Comparison of ENCODE assay signal across 35 cellular contexts in the genomic region with DNA sequence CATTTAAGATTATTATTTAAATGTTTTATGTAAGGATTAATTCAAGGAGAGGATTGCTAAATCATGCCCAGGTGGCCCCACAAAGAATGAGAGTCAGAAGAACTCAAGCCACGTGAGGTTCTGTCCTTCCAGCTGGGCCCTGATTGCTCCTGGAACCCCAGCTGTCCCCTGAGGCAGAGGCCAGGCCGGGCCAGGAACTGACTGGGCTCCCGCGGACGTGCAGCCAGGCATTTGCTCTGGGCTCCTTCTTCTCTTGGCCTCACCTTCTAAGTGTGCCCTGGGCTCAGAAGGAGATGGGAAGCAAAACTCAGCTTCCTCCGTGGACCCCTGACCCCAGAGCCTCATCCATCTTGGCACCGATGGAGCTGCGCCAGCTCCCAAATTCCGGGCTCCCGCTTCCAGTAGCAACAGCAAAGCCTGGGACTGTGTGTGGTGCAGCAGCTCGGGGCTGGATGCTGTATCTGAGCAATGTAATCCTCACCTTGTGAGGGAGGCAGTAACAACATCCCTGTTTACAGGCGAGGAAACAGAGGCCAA.
"Had no signal": no experiment of that assay in that cellular context is flagged by ENCODE, and none has a peak within 500 bp of the region (broad histone marks: within the 10 kb centered on the region; RNA-seq: fewer than 3 reads in every experiment).

No MANE protein-coding gene starts in this region.

- H3K4me1 ChIP-seq: colonic mucosa, gastroesophageal sphincter, left ventricle myocardium inferior, parathyroid adenoma, right atrium auricular region, vagina had no signal

- H3K4me3 Mint-ChIP-seq: activated T-cell treated with anti-CD3 and anti-CD28 coated beads, Interleukin-2, amount 50 U/mL, for 72 hours; immature natural killer cell; nephron; stimulated activated memory B cell treated with anti-CD40 and anti-IgM and Interleukin-4, amounts not matched to agents 10 μg/mL and 1 μg/mL and 100 μg/mL, for 72 hours; stimulated activated naive CD8-positive, alpha-beta T cell treated with anti-CD3 and anti-CD28 coated beads, Interleukin-15, amount 100 ng/mL, for 72 hours; T-helper 1 cell treated with Interleukin-12 subunit alpha and Interleukin-12 subunit beta and Interleukin-4 antibody, amounts not matched to agents 30 μg/mL and 1 μg/mL, for 36 hours; type B pancreatic cell had no signal

- H3K27ac ChIP-seq: colonic mucosa, gastroesophageal sphincter, left ventricle myocardium inferior, neutrophil, parathyroid adenoma, right atrium auricular region, vagina, VCaP had no signal

- H3K27ac Mint-ChIP-seq: activated naive CD4-positive, alpha-beta T cell treated with anti-CD3 and anti-CD28 coated beads, Interleukin-2, amount 50 U/mL, for 72 hours; activated T-cell treated with anti-CD3 and anti-CD28 coated beads, Interleukin-2, amount 50 U/mL, for 72 hours; immature natural killer cell; nephron; stimulated activated memory B cell treated with anti-CD40 and anti-IgM and Interleukin-4, amounts not matched to agents 10 μg/mL and 1 μg/mL and 100 μg/mL, for 72 hours; stimulated activated naive CD8-positive, alpha-beta T cell treated with anti-CD3 and anti-CD28 coated beads, Interleukin-15, amount 100 ng/mL, for 72 hours; T-helper 1 cell treated with Interleukin-12 subunit alpha and Interleukin-12 subunit beta and Interleukin-4 antibody, amounts not matched to agents 30 μg/mL and 1 μg/mL, for 36 hours; type B pancreatic cell had no signal

- H3K27me3 ChIP-seq: colonic mucosa, right atrium auricular region, vagina had no signal

- H3K9me3 Mint-ChIP-seq: activated naive CD4-positive, alpha-beta T cell treated with anti-CD3 and anti-CD28 coated beads, Interleukin-2, amount 50 U/mL, for 72 hours; activated T-cell treated with anti-CD3 and anti-CD28 coated beads, Interleukin-2, amount 50 U/mL, for 72 hours; stimulated activated naive CD8-positive, alpha-beta T cell treated with anti-CD3 and anti-CD28 coated beads, Interleukin-15, amount 100 ng/mL, for 72 hours; T-helper 1 cell treated with Interleukin-12 subunit alpha and Interleukin-12 subunit beta and Interleukin-4 antibody, amounts not matched to agents 30 μg/mL and 1 μg/mL, for 36 hours; type B pancreatic cell had no signal

- H3K9me3 ChIP-seq: colonic mucosa, gastroesophageal sphincter, left ventricle myocardium inferior, mucosa of descending colon, neutrophil, right atrium auricular region, vagina had no signal

- H3K36me3 Mint-ChIP-seq: activated naive CD4-positive, alpha-beta T cell treated with anti-CD3 and anti-CD28 coated beads, Interleukin-2, amount 50 U/mL, for 72 hours; immature natural killer cell; stimulated activated memory B cell treated with anti-CD40 and anti-IgM and Interleukin-4, amounts not matched to agents 10 μg/mL and 1 μg/mL and 100 μg/mL, for 72 hours; type B pancreatic cell had no signal

- H3K4me3 ChIP-seq: colonic mucosa, gastroesophageal sphincter, left ventricle myocardium inferior, lung, mucosa of descending colon, right atrium auricular region, smooth muscle cell, vagina had no signal

- ATAC-seq: activated CD4-positive, CD25-positive, alpha-beta regulatory T cell treated with anti-CD3 and anti-CD28 coated beads, Interleukin-2, amount 50 U/mL, for 24 hours; activated naive CD4-positive, alpha-beta T cell treated with anti-CD3 and anti-CD28 coated beads, Interleukin-2, amount 50 U/mL, for 72 hours; activated T-cell treated with anti-CD3 and anti-CD28 coated beads, Interleukin-2, amount 50 U/mL, for 72 hours; gastroesophageal sphincter; mucosa of descending colon; stimulated activated memory B cell treated with anti-CD40 and anti-IgM and Interleukin-4, amounts not matched to agents 10 μg/mL and 1 μg/mL and 100 μg/mL, for 72 hours; stimulated activated naive CD8-positive, alpha-beta T cell treated with anti-CD3 and anti-CD28 coated beads, Interleukin-15, amount 100 ng/mL, for 72 hours had no signal

- FAIRE-seq: bronchial epithelial cell, endothelial cell of umbilical vein, TTC549 had no signal

- H3K36me3 ChIP-seq: colonic mucosa, gastroesophageal sphincter, left ventricle myocardium inferior, neutrophil, right atrium auricular region, vagina had no signal

- H3K4me1 Mint-ChIP-seq: immature natural killer cell; stimulated activated memory B cell treated with anti-CD40 and anti-IgM and Interleukin-4, amounts not matched to agents 10 μg/mL and 1 μg/mL and 100 μg/mL, for 72 hours had no signal

- DNase-seq: activated CD4-positive, alpha-beta T cell treated with anti-CD3 and anti-CD28 coated beads for 48 hours; activated CD4-positive, alpha-beta T cell treated with anti-CD3 and anti-CD28 coated beads, Interleukin-2, amount 50 U/mL, for 48 hours; activated naive CD4-positive, alpha-beta T cell; activated T-cell treated with anti-CD3 and anti-CD28 coated beads, Interleukin-2, amount 50 U/mL, for 72 hours; colonic mucosa; hypothalamus; immature natural killer cell; kidney glomerular epithelial cell; left ventricle myocardium inferior; mesendoderm; mucosa of descending colon; stimulated activated CD4-positive, alpha-beta T cell treated with anti-CD3 and anti-CD28 coated beads, Interleukin-1b, Interleukin-23, amount 100 ng/mL, for 48 hours; stimulated activated CD4-positive, alpha-beta T cell treated with anti-CD3 and anti-CD28 coated beads, Interleukin-4, amount 100 ng/mL, for 4 hours; stimulated activated CD8-positive, alpha-beta memory T cell treated with anti-CD3 and anti-CD28 coated beads, Interleukin-4, amount 100 ng/mL, for 48 hours; stimulated activated naive CD8-positive, alpha-beta T cell treated with anti-CD3 and anti-CD28 coated beads, Interleukin-15, amount 100 ng/mL, for 72 hours; substantia nigra; SW 1271; T-helper 9 cell had no signal
